23 cellular contexts compared by ENCODE assay signal in the genomic region with DNA sequence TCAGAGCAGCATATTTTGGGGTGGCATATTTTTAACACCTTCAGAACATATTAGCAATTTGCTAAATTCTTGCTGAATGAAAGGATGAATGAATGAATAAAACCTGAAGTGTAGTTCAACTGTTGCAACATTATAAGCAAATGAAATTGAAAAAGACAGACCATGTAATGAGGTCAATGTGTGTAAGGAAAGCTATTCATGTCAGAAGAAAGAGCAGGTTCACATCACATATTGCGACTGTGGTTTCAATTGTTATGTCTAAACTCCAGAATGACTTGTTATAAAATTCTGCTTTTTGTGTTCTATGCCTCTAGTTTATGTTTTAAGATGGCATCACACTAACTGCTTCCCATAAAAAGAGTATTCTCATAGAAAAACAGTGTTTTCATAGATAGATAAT. TPM values are rescaled to one million over a fixed set of nuclear protein-coding genes. Genes with fewer than 3 reads are reported as not detected.
"Had no signal": no experiment of that assay in that cellular context is flagged by ENCODE, and none has a peak within 500 bp of the region (broad histone marks: within the 10 kb centered on the region; RNA-seq: fewer than 3 reads in every experiment).

No MANE protein-coding gene starts in this region.

- H3K36me3 ChIP-seq: cardiac muscle cell had no signal

- ATAC-seq: activated CD8-positive, alpha-beta memory T cell treated with anti-CD3 and anti-CD28 coated beads, Interleukin-2, amount 10 ng/mL, durations not matched to agents 7 days and 5 days; activated T-cell treated with anti-CD3 and anti-CD28 coated beads, Interleukin-2, amount 50 U/mL, for 4 hours; PC-3; T-helper 17 cell; WTC11 had no signal

- H3K27ac Mint-ChIP-seq: activated CD4-positive, alpha-beta T cell treated with anti-CD3 and anti-CD28 coated beads, Interleukin-2, amount 10 ng/mL, durations not matched to agents 24 days and 14 days; activated CD8-positive, alpha-beta memory T cell treated with anti-CD3 and anti-CD28 coated beads, Interleukin-2, amount 10 ng/mL, durations not matched to agents 7 days and 5 days; activated naive CD8-positive, alpha-beta T cell treated with anti-CD3 and anti-CD28 coated beads, Interleukin-2, amount 10 ng/mL, durations not matched to agents 7 days and 5 days; T-helper 17 cell; WTC11 had no signal

- H3K4me1 Mint-ChIP-seq: activated CD4-positive, alpha-beta T cell treated with anti-CD3 and anti-CD28 coated beads, Interleukin-2, amount 10 ng/mL, durations not matched to agents 24 days and 14 days; brain; T-helper 17 cell had no signal

- H3K27me3 ChIP-seq: cardiac muscle cell had no signal

- H3K27me3 Mint-ChIP-seq: activated CD4-positive, alpha-beta T cell treated with anti-CD3 and anti-CD28 coated beads, Interleukin-2, amount 10 ng/mL, durations not matched to agents 24 days and 14 days had no signal

- H3K4me3 ChIP-seq: cardiac muscle cell had no signal

- DNase-seq: activated CD4-positive, alpha-beta T cell treated with anti-CD3 and anti-CD28 coated beads, Interleukin-2, amount 10 ng/mL, durations not matched to agents 24 days and 14 days; activated CD4-positive, alpha-beta T cell treated with anti-CD3 and anti-CD28 coated beads, Interleukin-2, amount 50 U/mL, for 48 hours; activated CD4-positive, CD25-positive, alpha-beta regulatory T cell treated with anti-CD3 and anti-CD28 coated beads, Interleukin-2, amount 50 U/mL, for 72 hours; activated CD8-positive, alpha-beta memory T cell treated with anti-CD3 and anti-CD28 coated beads, Interleukin-2, amount 10 ng/mL, durations not matched to agents 7 days and 5 days; activated naive CD4-positive, alpha-beta T cell treated with anti-CD3 and anti-CD28 coated beads, Interleukin-2, amount 50 U/mL, for 16 hours; activated naive CD8-positive, alpha-beta T cell treated with anti-CD3 and anti-CD28 coated beads, Interleukin-2, amount 10 ng/mL, durations not matched to agents 7 days and 5 days; activated T-cell treated with anti-CD3 and anti-CD28 coated beads, Interleukin-2, amount 50 U/mL, for 4 hours; amniotic stem cell; NCI-H1048; NCI-H146; NCI-H187 treated with DMSO at 0.1 percent for 48 hours; NCI-H2081 treated with DMSO at 0.1 percent for 48 hours; NCI-H446; NCI-H524; SHP77; T-helper 17 cell; T-helper 9 cell had no signal

- H3K27ac ChIP-seq: cardiac muscle cell had no signal

- H3K36me3 Mint-ChIP-seq: activated naive CD8-positive, alpha-beta T cell treated with anti-CD3 and anti-CD28 coated beads, Interleukin-2, amount 10 ng/mL, durations not matched to agents 7 days and 5 days; brain had no signal

- H3K9me3 Mint-ChIP-seq: activated CD4-positive, alpha-beta T cell treated with anti-CD3 and anti-CD28 coated beads, Interleukin-2, amount 10 ng/mL, durations not matched to agents 24 days and 14 days; activated T-cell treated with anti-CD3 and anti-CD28 coated beads, Interleukin-2, amount 50 U/mL, for 4 hours had no signal

- H3K4me3 Mint-ChIP-seq: activated CD4-positive, alpha-beta T cell treated with anti-CD3 and anti-CD28 coated beads, Interleukin-2, amount 10 ng/mL, durations not matched to agents 24 days and 14 days; activated CD8-positive, alpha-beta memory T cell treated with anti-CD3 and anti-CD28 coated beads, Interleukin-2, amount 10 ng/mL, durations not matched to agents 7 days and 5 days; activated naive CD8-positive, alpha-beta T cell treated with anti-CD3 and anti-CD28 coated beads, Interleukin-2, amount 10 ng/mL, durations not matched to agents 7 days and 5 days; activated T-cell treated with anti-CD3 and anti-CD28 coated beads, Interleukin-2, amount 50 U/mL, for 4 hours; brain; T-helper 17 cell; WTC11 had no signal

RNA-seq across cellular contexts. Expression of a gene that starts 32.9 kb away (rescaled TPM):
- total RNA-seq: activated CD4-positive, alpha-beta T cell treated with anti-CD3 and anti-CD28 coated beads, Interleukin-2, amount 10 ng/mL, durations not matched to agents 24 days and 14 days; activated CD8-positive, alpha-beta memory T cell treated with anti-CD3 and anti-CD28 coated beads, Interleukin-2, amount 10 ng/mL, durations not matched to agents 7 days and 5 days; activated naive CD8-positive, alpha-beta T cell treated with anti-CD3 and anti-CD28 coated beads, Interleukin-2, amount 10 ng/mL, durations not matched to agents 7 days and 5 days; activated T-cell treated with anti-CD3 and anti-CD28 coated beads, Interleukin-2, amount 50 U/mL, for 4 hours; astrocyte; cardiac muscle cell; SK-MEL-5; T-helper 17 cell; WTC11 had no signal

RNA-seq across cellular contexts. Expression of a gene that starts 46.2 kb away (rescaled TPM):
- total RNA-seq: activated CD4-positive, alpha-beta T cell treated with anti-CD3 and anti-CD28 coated beads, Interleukin-2, amount 10 ng/mL, durations not matched to agents 24 days and 14 days; activated CD8-positive, alpha-beta memory T cell treated with anti-CD3 and anti-CD28 coated beads, Interleukin-2, amount 10 ng/mL, durations not matched to agents 7 days and 5 days; activated naive CD8-positive, alpha-beta T cell treated with anti-CD3 and anti-CD28 coated beads, Interleukin-2, amount 10 ng/mL, durations not matched to agents 7 days and 5 days; cardiac muscle cell; PC-3; SK-MEL-5; T-helper 17 cell had no signal
